ENCODE assay signal across 1 cellular context in genomic region chr5:68087866-68088265, GRCh38.
TF ChIP-seq lines count a peak whose summit lies in the region.

No MANE protein-coding gene starts in this region.

TF ChIP-seq in WTC11, 78 proteins besides CTCF, POLR2A, EP300 and RAD21 (continued from another document):
- TF ChIP-seq HMGXB4 (CRISPR knock-in tag; IDR thresholded peaks at IDR 0.05) (no peak), NFE2L1 (CRISPR knock-in tag; IDR thresholded peaks at IDR 0.05) (no peak), KAT7 (CRISPR knock-in tag; IDR thresholded peaks at IDR 0.05; ENCODE audit: borderline replicate concordance) (no peak), JAZF1 (CRISPR knock-in tag; IDR thresholded peaks at IDR 0.05) (no peak)
TF ChIP-seq in WTC11: peak in this region for 0.
